Comparison of ENCODE assay signal across 2 cellular contexts in genomic region chr3:156675744-156676466, GRCh38.
TF ChIP-seq lines count a peak whose summit lies in the region.

No MANE protein-coding gene starts in this region.

TF ChIP-seq in A549, 52 proteins besides CTCF, POLR2A, EP300 and RAD21 (continued from another document):
- TF ChIP-seq E2F6 (IDR thresholded peaks at IDR 0.05; ENCODE audit: borderline replicate concordance, low read depth): no peak
- 0 out of 2 replicates have a peak, but pooled peaks have one; percentile 14 for TF ChIP-seq MAX (IDR thresholded peaks at IDR 0.05)
- no peak; the same call in 2 of the 3 replicates for TF ChIP-seq SMC3 (IDR thresholded peaks at IDR 0.05)
- TF ChIP-seq ZNF302 (CRISPR knock-in tag; IDR thresholded peaks at IDR 0.05): no peak
- no peak for TF ChIP-seq MAFK (IDR thresholded peaks at IDR 0.05; ENCODE audit: partially characterized antibody)
- no peak for TF ChIP-seq JUNB (IDR thresholded peaks at IDR 0.05)
- TF ChIP-seq HOXB5 (CRISPR knock-in tag; IDR thresholded peaks at IDR 0.05): no peak
- TF ChIP-seq RFX5 (IDR thresholded peaks at IDR 0.05): no peak
- TF ChIP-seq POLR2AphosphoS2 (conservative IDR thresholded peaks at IDR 0.05; ENCODE audit: low read length): no peak
- peak in 1 of 2 experiments; percentile 5; a peak in 1 of 5 replicates for TF ChIP-seq JUN (IDR thresholded peaks at IDR 0.05)
- no peak for TF ChIP-seq CHD4 (IDR thresholded peaks at IDR 0.05; ENCODE audit: borderline replicate concordance)
- no peak for TF ChIP-seq USF2 (IDR thresholded peaks at IDR 0.05)
- no peak for TF ChIP-seq NPAS2 (CRISPR knock-in tag; IDR thresholded peaks at IDR 0.05; ENCODE audit: borderline replicate concordance)
- no peak for TF ChIP-seq KDM5A (IDR thresholded peaks at IDR 0.05)
- no peak for TF ChIP-seq FOSL2 (IDR thresholded peaks at IDR 0.05)
- peak; percentile 41 for TF ChIP-seq FOSL2 (CRISPR knock-in tag; IDR thresholded peaks at IDR 0.05)

TF ChIP-seq in GM23338, 12 proteins besides CTCF, POLR2A, EP300 and RAD21:
- TF ChIP-seq ZNF462 (CRISPR knock-in tag; IDR thresholded peaks at IDR 0.05): no peak
- TF ChIP-seq JUNB (IDR thresholded peaks at IDR 0.05; ENCODE audit: unreplicated experiment): no peak
- TF ChIP-seq ZNF331 (CRISPR knock-in tag; IDR thresholded peaks at IDR 0.05; ENCODE audit: low read depth): no peak
- TF ChIP-seq EZH2 (IDR thresholded peaks at IDR 0.05; ENCODE audit: low read depth, unreplicated experiment): no peak
- no peak for TF ChIP-seq STAT1 (IDR thresholded peaks at IDR 0.05; ENCODE audit: unreplicated experiment)
- TF ChIP-seq ETS1 (IDR thresholded peaks at IDR 0.05): no peak
- no peak for TF ChIP-seq ZNF114 (CRISPR knock-in tag; IDR thresholded peaks at IDR 0.05)
- TF ChIP-seq REST (IDR thresholded peaks at IDR 0.05; ENCODE audit: unreplicated experiment): no peak
